ENCODE assay signal across 20 cellular contexts in genomic region chr12:127928615-127929014, GRCh38.
DNase-seq lines count a peak whose midpoint lies in the region; ATAC-seq and TF ChIP-seq lines count a peak whose summit lies in the region.
"Had no signal": no experiment of that assay in that cellular context is flagged by ENCODE, and none has a peak within 500 bp of the region (broad histone marks: within the 10 kb centered on the region; RNA-seq: fewer than 3 reads in every experiment).

No MANE protein-coding gene starts in this region.

- H3K9ac ChIP-seq in adipocyte (ENCODE audit: low read length) = no peak overlapping the region
- H3K9ac ChIP-seq in colonic mucosa (ENCODE audit: low read depth in 2 of 2, low read length in 2 of 2) = no peak overlapping the region

- TF ChIP-seq CTCF in fibroblast of villous mesenchyme (IDR thresholded peaks at IDR 0.05; ENCODE audit: insufficient read depth, low read depth, low read length) (no peak), colonic mucosa (IDR thresholded peaks at IDR 0.05) (no peak)

- H3K27me3 ChIP-seq in adipocyte (replicated peaks; ENCODE audit: control insufficient read depth, insufficient read depth, low read length) = no peaks in the 10 kb centered on the region
- no peaks in the 10 kb centered on the region for H3K27me3 ChIP-seq in colonic mucosa
- H3K27me3 ChIP-seq: tibial nerve had no signal

- no peak overlapping the region for H3K27ac ChIP-seq in colonic mucosa
- H3K27ac ChIP-seq: tibial nerve, WERI-Rb-1 had no signal

- no peak for ATAC-seq in GM21381 (IDR thresholded peaks at IDR 0.05; ENCODE audit: unreplicated experiment)

- H3K36me3 ChIP-seq in adipocyte (ENCODE audit: control insufficient read depth, insufficient read depth, low read length, severe bottlenecking) (no peaks in the 10 kb centered on the region), colonic mucosa (no peaks in the 10 kb centered on the region)
- H3K36me3 ChIP-seq: tibial nerve, WERI-Rb-1 had no signal

- intact Hi-C loops in colonic mucosa (cut with DNase I) = no loop called here

- H3K4me3 ChIP-seq in adipocyte (ENCODE audit: low read length) (no peak overlapping the region), fibroblast of villous mesenchyme (ENCODE audit: low read depth, low read length) (no peak overlapping the region), colonic mucosa (no peak overlapping the region)
- H3K4me3 ChIP-seq: tibial nerve had no signal

- H3K4me1 ChIP-seq in adipocyte (ENCODE audit: control insufficient read depth, insufficient read depth, low read length) = peaks cover 20% of the 10 kb centered on the region
- H3K4me1 ChIP-seq in colonic mucosa = no peaks in the 10 kb centered on the region
- H3K4me1 ChIP-seq: tibial nerve had no signal

- H3K9me3 ChIP-seq in adipocyte (ENCODE audit: control insufficient read depth, low read length) = no peaks in the 10 kb centered on the region
- H3K9me3 ChIP-seq in colonic mucosa = no peaks in the 10 kb centered on the region
- H3K9me3 ChIP-seq: tibial nerve had no signal

- DNase-seq in EH (ENCODE audit: low read depth) = peak; percentile 63
- peak; percentile 84 for DNase-seq in adipocyte (ENCODE audit: low read depth)
- DNase-seq in fibroblast of villous mesenchyme (ENCODE audit: low read depth) = peak; percentile 62
- DNase-seq in pulmonary artery endothelial cell (ENCODE audit: low read depth, low spot score) = peak; percentile 8
- DNase-seq in D341Med (ENCODE audit: low spot score) = no peak
- DNase-seq in colonic mucosa = no peak
- DNase-seq in effector CD8-positive, alpha-beta T cell (lab: John Stamatoyannopoulos, UW) = no peak
- DNase-seq: activated gamma-delta T cell treated with Interleukin-2 at 50 U/mL for 16 hours, AML-193, caudate nucleus, DMS79, erythroblast, KBM-7, mesendoderm, NCI-H1436, posterior cingulate gyrus, SW 1271, WERI-Rb-1 had no signal

Comparison
In these comparisons a context has a peak if more than half of its experiments do, and no peak if none do; other contexts are left out.
1. DNase-seq: peak in EH (single experiment), adipocyte (single experiment), fibroblast of villous mesenchyme (single experiment) and pulmonary artery endothelial cell (single experiment); none in D341Med (single experiment), colonic mucosa (single experiment) and effector CD8-positive, alpha-beta T cell (single experiment).